In genomic region chr9:134933076-134933659, GRCh38 we compare ENCODE assay signal across 20 cellular contexts. TPM values are rescaled to one million over a fixed set of nuclear protein-coding genes. Genes with fewer than 3 reads are reported as not detected.
A peak's percentile ranks its signal among the peaks of the same experiment; 100 is the strongest.
DNase-seq lines count a peak whose midpoint lies in the region; ATAC-seq, FAIRE-seq and TF ChIP-seq lines count a peak whose summit lies in the region.
"Had no signal": no experiment of that assay in that cellular context is flagged by ENCODE, and none has a peak within 500 bp of the region (broad histone marks: within the 10 kb centered on the region; RNA-seq: fewer than 3 reads in every experiment).

No MANE protein-coding gene starts in this region.

- POLR2A ChIA-PET in GM12878 (lab: Charles Lee): no interaction called here

- H3K14ac ChIP-seq in neuronal stem cell (ENCODE audit: low read length): no peak overlapping the region

- H3K27me3 ChIP-seq in GM12878 (replicated peaks in 1 of 2; ENCODE audit: control insufficient read depth in 2 of 2, insufficient read depth in 2 of 2, low read length in 1 of 2) (no peaks in the 10 kb centered on the region), neuronal stem cell (ENCODE audit: control insufficient read depth in 3 of 3, insufficient read depth in 3 of 3, low read depth in 1 of 3, low read length in 3 of 3) (peaks cover 0 to 40% (median 3%) of the 10 kb centered on the region in 3 experiments), breast epithelium (peaks cover 0 to 8% of the 10 kb centered on the region in 2 donors)
- H3K27me3 ChIP-seq: BLaER1 had no signal

- TF ChIP-seq CTCF in GM12878 (IDR thresholded peaks at IDR 0.05 in 2 of 3, conservative IDR thresholded peaks at IDR 0.05 in 1 of 3; ENCODE audit: control insufficient read depth in 2 of 3, extremely low read depth in 1 of 3, insufficient read depth in 1 of 3, low read depth in 3 of 3, low read length in 3 of 3): no peak
- no peak for TF ChIP-seq CTCF in breast epithelium (IDR thresholded peaks at IDR 0.05)

- no peak overlapping the region for H4K8ac ChIP-seq in neuronal stem cell (ENCODE audit: low read depth, low read length)

- H3K4me1 ChIP-seq in GM12878 (ENCODE audit: control insufficient read depth, insufficient read depth, low read length): peaks cover 87% of the 10 kb centered on the region
- H3K4me1 ChIP-seq in neuronal stem cell (ENCODE audit: control insufficient read depth in 2 of 2, insufficient read depth in 1 of 2, low read depth in 1 of 2, low read length in 2 of 2): peaks cover 0 to 23% of the 10 kb centered on the region in 2 donors
- H3K4me1 ChIP-seq in breast epithelium: no peaks in the 10 kb centered on the region
- H3K4me1 ChIP-seq: HAP-1 had no signal

- H3K9ac ChIP-seq in GM12878 (ENCODE audit: control insufficient read depth, insufficient read depth, low read length) (peak overlapping the region; percentile 24; the same call in 1 of the 2 replicates), neuronal stem cell (ENCODE audit: low read depth, low read length, poor library complexity) (no peak overlapping the region)
- H3K9ac ChIP-seq: BLaER1 had no signal

- RAD21 ChIA-PET in GM12878 (lab: Charles Lee; ENCODE audit: unreplicated experiment): interaction anchor here (0.7 kb wide), 1 partner anchor 19 kb away, joined by 3 read pairs; no protein-coding TSS in a partner anchor

- no peaks in the 10 kb centered on the region for H3K36me3 ChIP-seq in GM12878 (ENCODE audit: control insufficient read depth in 2 of 2, insufficient read depth in 2 of 2, low read length in 1 of 2)
- no peaks in the 10 kb centered on the region for H3K36me3 ChIP-seq in neuronal stem cell (replicated peaks in 1 of 2; ENCODE audit: control insufficient read depth in 2 of 2, insufficient read depth in 2 of 2, low read length in 2 of 2)
- no peaks in the 10 kb centered on the region for H3K36me3 ChIP-seq in breast epithelium
- H3K36me3 ChIP-seq: BLaER1, HAP-1 had no signal

- H2AFZ ChIP-seq in GM12878 (ENCODE audit: control insufficient read depth, low read depth, low read length) (no peak overlapping the region), neuronal stem cell (ENCODE audit: low read length) (no peak overlapping the region)

- no peak for FAIRE-seq in GM12878 (lab: Jason Lieb, UNC)
- FAIRE-seq: GM19239, HepG2 had no signal

- peak overlapping the region; percentile 19 for H2BK5ac ChIP-seq in neuronal stem cell (ENCODE audit: low read length)

- H2BK120ac ChIP-seq in neuronal stem cell (ENCODE audit: low read depth, low read length): peak overlapping the region; percentile 49

- peak; percentile 10 for TF ChIP-seq POLR2A in GM19193 (IDR thresholded peaks at IDR 0.05; ENCODE audit: extremely low read depth, insufficient read depth, insufficient read length)
- no peak for TF ChIP-seq POLR2A in GM12878 (IDR thresholded peaks at IDR 0.05; ENCODE audit: low read depth, low read length)
- no peak for TF ChIP-seq POLR2A in breast epithelium (IDR thresholded peaks at IDR 0.05)

- peak overlapping the region; percentile 86 for H2BK15ac ChIP-seq in neuronal stem cell (ENCODE audit: low read length)

- intact Hi-C loops in Right ventricle myocardium superior (cut with DNase I) (no loop called here), left cardiac atrium (cut with DNase I) (no loop called here), GM12878 (cut with micrococcal nuclease; ENCODE audit: unreplicated experiment) (no loop called here), breast epithelium (cut with DNase I; ENCODE audit: low total_unique reads) (no loop called here)

- peak overlapping the region; percentile 51 for H2AK5ac ChIP-seq in neuronal stem cell (ENCODE audit: low read depth, low read length)

- peaks cover 18% of the 10 kb centered on the region for H3K79me2 ChIP-seq in GM12878 (ENCODE audit: control insufficient read depth, insufficient read depth, low read length)

- no peak overlapping the region for H3K4ac ChIP-seq in neuronal stem cell (ENCODE audit: low read length)

- ATAC-seq in Right ventricle myocardium superior (ENCODE audit: poor library complexity) (peak; percentile 34), left cardiac atrium (no peak), GM12878 (no peak), GM18517 (IDR thresholded peaks at IDR 0.05; ENCODE audit: unreplicated experiment) (no peak)
- ATAC-seq: CD8-positive, alpha-beta T cell; HepG2 had no signal

- no peak overlapping the region for H3K23ac ChIP-seq in neuronal stem cell (ENCODE audit: low read depth, low read length, poor library complexity)

- no peak for TF ChIP-seq EP300 in GM12878 (IDR thresholded peaks at IDR 0.05; ENCODE audit: borderline replicate concordance in 1 of 2, control insufficient read depth in 1 of 2, low read depth in 2 of 2, low read length in 2 of 2)

- no peaks in the 10 kb centered on the region for H4K20me1 ChIP-seq in GM12878 (ENCODE audit: control insufficient read depth, insufficient read depth)
- H4K20me1 ChIP-seq: BLaER1 had no signal

- peak; percentile 57 for DNase-seq in Right ventricle myocardium superior
- DNase-seq in left cardiac atrium: no peak
- no peak for DNase-seq in GM12878 (ENCODE audit: low read depth, low spot score)
- DNase-seq in neuronal stem cell (ENCODE audit: low spot score): no peak
- DNase-seq in breast epithelium (ENCODE audit: low spot score in 2 of 2): no peak
- DNase-seq in AG08396 (ENCODE audit: low spot score): no peak
- DNase-seq: CD8-positive, alpha-beta T cell; DMS53; KBM-7; NCI-H1105; NCI-H2081; NCI-H510A treated with DMSO at 0.1 percent for 48 hours had no signal

- peak overlapping the region; percentile 85 for H2BK12ac ChIP-seq in neuronal stem cell (ENCODE audit: low read length)

- SMC1A ChIA-PET in GM12878 (lab: Charles Lee; ENCODE audit: uncharacterized antibody, unreplicated experiment): interaction anchor here (0.7 to 4.1 kb wide), 2 partner anchors 75 to 1602 kb away, joined by 3 to 15 read pairs; no protein-coding TSS in a partner anchor

- TF ChIP-seq RAD21 in GM12878 (IDR thresholded peaks at IDR 0.05; ENCODE audit: insufficient read depth, low read depth, low read length): no peak

- in situ Hi-C loops in GM12878 (cut with MboI): no loop called here

- no TSS peak for BruUV-seq in GM12878 (replicated peaks; lab: Mats Ljungman, UMichigan)

- H3K4me2 ChIP-seq in GM12878 (ENCODE audit: control insufficient read depth, insufficient read depth) (peak overlapping the region; percentile 91), neuronal stem cell (ENCODE audit: insufficient read depth, low read length, poor library complexity, severe bottlenecking) (no peak overlapping the region)
- H3K4me2 ChIP-seq: BLaER1 had no signal

- H3K79me1 ChIP-seq in neuronal stem cell (ENCODE audit: low read depth, low read length): no peaks in the 10 kb centered on the region

- H3K4me3 ChIP-seq in GM12878: peak overlapping the region; percentile 66; the same call in 1 of the 2 replicates
- H3K4me3 ChIP-seq in neuronal stem cell (ENCODE audit: low read length in 2 of 2): no peak overlapping the region
- no peak overlapping the region for H3K4me3 ChIP-seq in breast epithelium
- H3K4me3 ChIP-seq: BLaER1, HAP-1 had no signal

- no peak overlapping the region for H4K91ac ChIP-seq in neuronal stem cell (ENCODE audit: low read depth, low read length, poor library complexity)

- WGBS in GM12878 (ENCODE audit: insufficient coverage, insufficient replicate concordance, low lambda C conversion rate, missing lambda C conversion rate): 31% methylated on average over 9 of the region's 10 CpGs
- no CpG with 5 or more reads among the region's 10 CpGs for WGBS in neuronal stem cell (ENCODE audit: extremely low coverage in 2 of 2, insufficient read length in 2 of 2, insufficient replicate concordance in 1 of 2), 2 donors

- H3K27ac ChIP-seq in GM12878 (ENCODE audit: control insufficient read depth, insufficient read depth) (peak overlapping the region; percentile 55), neuronal stem cell (replicated peaks; ENCODE audit: low read length) (no peak overlapping the region), breast epithelium (no peak overlapping the region)
- H3K27ac ChIP-seq: BLaER1 had no signal

- no peaks in the 10 kb centered on the region for H3K9me3 ChIP-seq in GM12878 (replicated peaks; ENCODE audit: control insufficient read depth, insufficient read depth, low read length)
- no peaks in the 10 kb centered on the region for H3K9me3 ChIP-seq in neuronal stem cell (replicated peaks in 1 of 2; ENCODE audit: control insufficient read depth in 2 of 2, insufficient read depth in 1 of 2, low read depth in 1 of 2, low read length in 2 of 2)
- H3K9me3 ChIP-seq in breast epithelium: no peaks in the 10 kb centered on the region
- H3K9me3 ChIP-seq: BLaER1 had no signal

- peak overlapping the region; percentile 62 for H3K18ac ChIP-seq in neuronal stem cell (ENCODE audit: low read length)

- CTCF ChIA-PET in GM12878 (lab: Yijun Ruan, JAX): interaction anchor here (1.0 to 1.4 kb wide), 2 partner anchors 50 to 75 kb away, joined by 3 to 5 read pairs; no protein-coding TSS in a partner anchor

RNA-seq across cellular contexts. Expression of gene FCN1, which starts 15.5 kb away (rescaled TPM):
- total RNA-seq in Right ventricle myocardium superior: 4.0 TPM
- 10 to 100 TPM in 1 of 2 donors, 1 to 10 TPM in 1; 5.7 to 12.0 TPM for total RNA-seq in left cardiac atrium
- total RNA-seq in GM12878 (2013; cell fraction: nucleolus; rRNA removed): not detected in 2 replicates
- not detected in 2 replicates for total RNA-seq in GM12878 (2014; rRNA removed)
- not detected in 2 replicates for total RNA-seq in GM12878 (2014; rRNA removed; fragmentation: Illumina TruSeq; extraction: Trizol)
- total RNA-seq in GM12878 (2021): 0.08 TPM in 1 of 2 replicates, not detected in the other
- polyA plus RNA-seq in GM12878 (2011; ENCODE audit: low read depth): not detected
- polyA plus RNA-seq in GM12878 (2011; rRNA removed): not detected in 2 replicates
- polyA plus RNA-seq in GM12878 (2011; cell fraction: cytosol; rRNA removed): not detected in 2 replicates
- not detected in 2 replicates for polyA plus RNA-seq in GM12878 (2011; cell fraction: nucleus; rRNA removed)
- not detected in 2 replicates for polyA plus RNA-seq in GM12878 (2012)
- not detected in 2 replicates for polyA plus RNA-seq in GM12878 (2014; fragmentation: Illumina TruSeq; extraction: Trizol)
- not detected for polyA plus RNA-seq in GM12878 (2014; fragmentation: Nextera tagmentation; extraction: Ambion mirVana)
- not detected in 2 replicates for polyA plus RNA-seq in GM12878 (2014; rRNA removed)
- not detected for polyA plus RNA-seq in GM12878 (2016; fragmentation: Nextera tagmentation; extraction: Ambion mirVana)
- not detected in 2 replicates for polyA minus RNA-seq in GM12878 (2011; rRNA and poly(A)+ RNA removed)
- not detected in 2 replicates for polyA minus RNA-seq in GM12878 (2011; cell fraction: cytosol; rRNA and poly(A)+ RNA removed)
- polyA minus RNA-seq in GM12878 (2011; cell fraction: nucleus; rRNA and poly(A)+ RNA removed): not detected in 2 replicates
- polyA plus RNA-seq in neuronal stem cell (2013, experiment 1 of 2): not detected
- not detected for polyA plus RNA-seq in neuronal stem cell (2013, experiment 2 of 2)
- total RNA-seq in breast epithelium: 1 to 10 TPM in 2 of 3 donors, under 1 TPM in 1; 0.44 to 5.1 (median 2.9) TPM
- total RNA-seq: A172, HepG2, SK-MEL-5 had no signal
- polyA plus RNA-seq: HepG2 had no signal

RNA-seq across cellular contexts. Expression of gene FCN2, which starts 52.6 kb away (rescaled TPM):
- total RNA-seq in Right ventricle myocardium superior: 0.30 TPM
- total RNA-seq in left cardiac atrium: 1 to 10 TPM in 1 of 2 donors, not detected in 1; 2.0 TPM
- not detected in 2 replicates for total RNA-seq in GM12878 (2013; cell fraction: nucleolus; rRNA removed)
- not detected in 2 replicates for total RNA-seq in GM12878 (2014; rRNA removed)
- not detected in 2 replicates for total RNA-seq in GM12878 (2014; rRNA removed; fragmentation: Illumina TruSeq; extraction: Trizol)
- not detected in 2 replicates for total RNA-seq in GM12878 (2021)
- not detected for polyA plus RNA-seq in GM12878 (2011; ENCODE audit: low read depth)
- not detected in 2 replicates for polyA plus RNA-seq in GM12878 (2011; rRNA removed)
- polyA plus RNA-seq in GM12878 (2011; cell fraction: cytosol; rRNA removed): not detected in 2 replicates
- polyA plus RNA-seq in GM12878 (2011; cell fraction: nucleus; rRNA removed): not detected in 2 replicates
- not detected in 2 replicates for polyA plus RNA-seq in GM12878 (2012)
- not detected in 2 replicates for polyA plus RNA-seq in GM12878 (2014; fragmentation: Illumina TruSeq; extraction: Trizol)
- not detected for polyA plus RNA-seq in GM12878 (2014; fragmentation: Nextera tagmentation; extraction: Ambion mirVana)
- polyA plus RNA-seq in GM12878 (2014; rRNA removed): not detected in 2 replicates
- not detected for polyA plus RNA-seq in GM12878 (2016; fragmentation: Nextera tagmentation; extraction: Ambion mirVana)
- not detected in 2 replicates for polyA minus RNA-seq in GM12878 (2011; rRNA and poly(A)+ RNA removed)
- not detected in 2 replicates for polyA minus RNA-seq in GM12878 (2011; cell fraction: cytosol; rRNA and poly(A)+ RNA removed)
- polyA minus RNA-seq in GM12878 (2011; cell fraction: nucleus; rRNA and poly(A)+ RNA removed): not detected in 2 replicates
- polyA plus RNA-seq in neuronal stem cell (2013, experiment 1 of 2): not detected
- not detected for polyA plus RNA-seq in neuronal stem cell (2013, experiment 2 of 2)
- total RNA-seq in breast epithelium: 1 to 10 TPM in 2 of 3 donors, under 1 TPM in 1; 0.73 to 2.0 (median 1.8) TPM
- total RNA-seq: A172; CD8-positive, alpha-beta T cell; HepG2; SK-MEL-5 had no signal
- polyA plus RNA-seq: HepG2 had no signal
